8 cellular contexts compared by ENCODE assay signal in the genomic region with DNA sequence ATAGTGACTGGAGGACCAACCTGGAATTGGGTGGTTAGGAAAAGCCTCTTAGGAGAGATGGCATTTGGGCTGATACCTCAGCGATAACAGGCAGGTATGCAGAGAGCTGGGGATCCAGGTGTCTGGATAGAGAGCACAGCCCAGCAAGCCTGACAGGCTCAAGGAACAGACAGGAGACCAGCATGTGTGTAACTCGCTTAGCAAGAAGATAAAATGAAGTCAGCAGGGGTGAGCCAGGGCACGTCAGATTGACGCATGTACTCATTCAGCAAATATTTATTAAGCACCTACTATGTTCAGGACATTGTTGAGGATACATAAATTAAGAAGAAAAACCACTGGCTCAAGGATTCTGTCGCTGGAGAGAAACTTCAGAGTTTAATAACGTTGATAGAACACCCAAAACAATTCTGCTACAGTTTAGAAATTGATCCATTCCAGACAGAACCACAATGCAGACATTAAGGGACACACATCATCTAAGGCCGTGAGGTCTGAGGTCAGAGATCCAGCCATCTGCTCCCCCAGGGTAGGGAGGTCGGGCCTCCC. TPM values are rescaled to one million over a fixed set of nuclear protein-coding genes. Genes with fewer than 3 reads are reported as not detected.
A peak's percentile ranks its signal among the peaks of the same experiment; 100 is the strongest.
DNase-seq lines count a peak whose midpoint lies in the region; ATAC-seq lines count a peak whose summit lies in the region.

No MANE protein-coding gene starts in this region.

- H3K36me3 ChIP-seq in iPS-18a (ENCODE audit: control insufficient read depth, low read depth, low read length) (no peaks in the 10 kb centered on the region), stomach smooth muscle (ENCODE audit: control insufficient read depth in 2 of 2, insufficient read depth in 2 of 2, low read length in 2 of 2) (no peaks in the 10 kb centered on the region)

- H3K36me3 Mint-ChIP-seq in activated T-helper 1 cell treated with anti-CD3 and anti-CD28 coated beads, Interleukin-12 subunit alpha, Interleukin-12 subunit beta, Interleukin-2, Interleukin-4 antibody, amounts not matched to agents 30 ng/mL and 10 ng/mL and 1 ng/mL, durations not matched to agents 14 hours and 24 hours and 36 hours (ENCODE audit: low read depth): peaks cover 4% of the 10 kb centered on the region

- peaks cover 44% of the 10 kb centered on the region for H3K4me1 Mint-ChIP-seq in activated T-helper 1 cell treated with anti-CD3 and anti-CD28 coated beads, Interleukin-12 subunit alpha, Interleukin-12 subunit beta, Interleukin-2, Interleukin-4 antibody, amounts not matched to agents 30 ng/mL and 10 ng/mL and 1 ng/mL, durations not matched to agents 14 hours and 24 hours and 36 hours (ENCODE audit: low read depth)

- H3K9me3 ChIP-seq in iPS-18a (ENCODE audit: control insufficient read depth, low read depth, low read length): no peaks in the 10 kb centered on the region
- H3K9me3 ChIP-seq in stomach smooth muscle (ENCODE audit: control insufficient read depth in 2 of 2, low read length in 2 of 2): no peaks in the 10 kb centered on the region

- H3K9ac ChIP-seq in iPS-18a (ENCODE audit: low read length) (peak overlapping the region; percentile 60), stomach smooth muscle (ENCODE audit: low read length in 2 of 2) (peak overlapping the region; percentile 95 to 96)

- H3K27me3 Mint-ChIP-seq in activated T-helper 1 cell treated with anti-CD3 and anti-CD28 coated beads, Interleukin-12 subunit alpha, Interleukin-12 subunit beta, Interleukin-2, Interleukin-4 antibody, amounts not matched to agents 30 ng/mL and 10 ng/mL and 1 ng/mL, durations not matched to agents 14 hours and 24 hours and 36 hours (ENCODE audit: insufficient read depth): no peaks in the 10 kb centered on the region

- peak; percentile 17 for DNase-seq in activated CD4-positive, alpha-beta T cell treated with anti-CD3 and anti-CD28 coated beads for 48 hours
- DNase-seq in activated CD4-positive, alpha-beta T cell treated with anti-CD3 and anti-CD28 coated beads, Interleukin-2, amount 50 U/mL, for 1 hour: no peak
- no peak for DNase-seq in activated T-helper 1 cell treated with anti-CD3 and anti-CD28 coated beads, Interleukin-12 subunit alpha, Interleukin-12 subunit beta, Interleukin-2, Interleukin-4 antibody, amounts not matched to agents 30 ng/mL and 10 ng/mL and 1 ng/mL, durations not matched to agents 14 hours and 24 hours and 36 hours (ENCODE audit: low spot score)
- no peak for DNase-seq in stimulated activated CD4-positive, alpha-beta T cell treated with anti-CD3 and anti-CD28 coated beads, Interleukin-2, amount 100 ng/mL, for 24 hours

- peak overlapping the region; percentile 88 for H3K27ac Mint-ChIP-seq in activated T-helper 1 cell treated with anti-CD3 and anti-CD28 coated beads, Interleukin-12 subunit alpha, Interleukin-12 subunit beta, Interleukin-2, Interleukin-4 antibody, amounts not matched to agents 30 ng/mL and 10 ng/mL and 1 ng/mL, durations not matched to agents 14 hours and 24 hours and 36 hours

- H3K9me3 Mint-ChIP-seq in activated T-helper 1 cell treated with anti-CD3 and anti-CD28 coated beads, Interleukin-12 subunit alpha, Interleukin-12 subunit beta, Interleukin-2, Interleukin-4 antibody, amounts not matched to agents 30 ng/mL and 10 ng/mL and 1 ng/mL, durations not matched to agents 14 hours and 24 hours and 36 hours: no peaks in the 10 kb centered on the region

- H3K4me1 ChIP-seq in iPS-18a (ENCODE audit: control insufficient read depth, low read depth, low read length): peaks cover 1% of the 10 kb centered on the region
- H3K4me1 ChIP-seq in stomach smooth muscle (ENCODE audit: control insufficient read depth, insufficient read depth, low read length): peaks cover 7% of the 10 kb centered on the region

- ATAC-seq in HG03354 (IDR thresholded peaks at IDR 0.05; ENCODE audit: poor library complexity, severe bottlenecking, unreplicated experiment) (no peak), HG02588 (IDR thresholded peaks at IDR 0.05; ENCODE audit: unreplicated experiment) (no peak)

- H3K27me3 ChIP-seq in iPS-18a (ENCODE audit: control insufficient read depth, insufficient read depth, low read length): peaks cover 12% of the 10 kb centered on the region
- no peaks in the 10 kb centered on the region for H3K27me3 ChIP-seq in stomach smooth muscle (ENCODE audit: control insufficient read depth in 1 of 2, insufficient read depth in 2 of 2, low read length in 2 of 2)

- H3K27ac ChIP-seq in iPS-18a (ENCODE audit: low read length) (no peak overlapping the region), stomach smooth muscle (ENCODE audit: low read length) (peak overlapping the region; percentile 95)

- H3K4me3 ChIP-seq in iPS-18a (ENCODE audit: low read length) (peak overlapping the region; percentile 86), stomach smooth muscle (ENCODE audit: low read length in 2 of 2) (peak overlapping the region; percentile 78 to 84)

- intact Hi-C loops in activated T-helper 1 cell treated with anti-CD3 and anti-CD28 coated beads, Interleukin-12 subunit alpha, Interleukin-12 subunit beta, Interleukin-2, Interleukin-4 antibody, amounts not matched to agents 30 ng/mL and 10 ng/mL and 1 ng/mL, durations not matched to agents 14 hours and 24 hours and 36 hours (cut with micrococcal nuclease): loop anchor here (10.0 kb wide), 1 partner anchor 424 kb away; no protein-coding TSS in a partner anchor

- peak overlapping the region; percentile 76 for H3K4me3 Mint-ChIP-seq in activated T-helper 1 cell treated with anti-CD3 and anti-CD28 coated beads, Interleukin-12 subunit alpha, Interleukin-12 subunit beta, Interleukin-2, Interleukin-4 antibody, amounts not matched to agents 30 ng/mL and 10 ng/mL and 1 ng/mL, durations not matched to agents 14 hours and 24 hours and 36 hours

RNA-seq across cellular contexts. Expression of a gene that starts 1.1 kb away (rescaled TPM):
- total RNA-seq in activated T-helper 1 cell treated with anti-CD3 and anti-CD28 coated beads, Interleukin-12 subunit alpha, Interleukin-12 subunit beta, Interleukin-2, Interleukin-4 antibody, amounts not matched to agents 30 ng/mL and 10 ng/mL and 1 ng/mL, durations not matched to agents 14 hours and 24 hours and 36 hours: 22.0 and 22.1 TPM in 2 replicates
